In genomic region chr6:156056085-156056484, GRCh38 we compare ENCODE assay signal across 1 cellular context.
TF ChIP-seq lines count a peak whose summit lies in the region.

No MANE protein-coding gene starts in this region.

TF ChIP-seq in SK-N-SH, 30 proteins besides CTCF, POLR2A, EP300 and RAD21 (continued from another document):
- TF ChIP-seq REST (IDR thresholded peaks at IDR 0.05; ENCODE audit: low read depth, low read length) (no peak), PBX3 (IDR thresholded peaks at IDR 0.05) (no peak), CHD2 (IDR thresholded peaks at IDR 0.05; ENCODE audit: low read length, partially characterized antibody) (no peak), TCF12 (IDR thresholded peaks at IDR 0.05) (no peak), YY1 (IDR thresholded peaks at IDR 0.05; ENCODE audit: low read depth) (no peak), TEAD4 (IDR thresholded peaks at IDR 0.05; ENCODE audit: borderline replicate concordance, insufficient read depth) (no peak), IRF3 (IDR thresholded peaks at IDR 0.05; ENCODE audit: low read depth, low read length) (no peak), MAX (IDR thresholded peaks at IDR 0.05; ENCODE audit: low read depth) (no peak), FOXM1 (IDR thresholded peaks at IDR 0.05; ENCODE audit: low read depth) (no peak)
